18 cellular contexts compared by ENCODE assay signal in the genomic region with DNA sequence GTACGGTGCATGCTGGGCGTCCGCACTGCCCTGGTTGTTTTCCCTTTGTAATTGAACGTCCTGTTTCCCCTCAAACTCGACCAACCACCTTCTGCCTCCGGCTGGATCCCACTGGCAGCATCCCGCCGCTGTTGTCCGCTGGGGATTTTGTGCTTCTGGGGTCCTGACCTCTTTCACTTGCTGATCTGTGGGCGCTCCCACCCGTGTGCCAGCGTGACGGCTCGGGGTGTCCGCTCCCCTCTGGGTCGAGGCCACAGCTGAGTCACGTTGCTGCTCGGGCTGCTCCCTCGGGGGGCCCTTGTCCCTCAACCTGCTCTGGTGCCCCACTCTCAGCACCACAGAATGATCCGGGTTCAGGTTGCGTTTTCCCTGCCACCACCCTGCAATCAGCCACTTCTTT. TPM values are rescaled to one million over a fixed set of nuclear protein-coding genes. Genes with fewer than 3 reads are reported as not detected.
A peak's percentile ranks its signal among the peaks of the same experiment; 100 is the strongest.
DNase-seq lines count a peak whose midpoint lies in the region; ATAC-seq and TF ChIP-seq lines count a peak whose summit lies in the region.
"Had no signal": no experiment of that assay in that cellular context is flagged by ENCODE, and none has a peak within 500 bp of the region (broad histone marks: within the 10 kb centered on the region; RNA-seq: fewer than 3 reads in every experiment).

No MANE protein-coding gene starts in this region.

- H3K4me1 Mint-ChIP-seq in chondrocyte (ENCODE audit: low read depth), result no peaks in the 10 kb centered on the region

- DNase-seq in Right ventricle myocardium superior (peak; percentile 30), left ventricle myocardium superior (no peak), NT2/D1 (ENCODE audit: low read depth, low spot score) (no peak), chondrocyte (ENCODE audit: low spot score) (no peak), trophoblast cell (no peak), NCI-H2029 treated with DMSO at 0.1 percent for 48 hours (lab: John Stamatoyannopoulos, UW) (no peak), hepatocyte (ENCODE audit: low spot score) (no peak), upper lobe of right lung (no peak)
- DNase-seq: CD8-positive, alpha-beta memory T cell; DMS79 treated with DMSO at 0.1 percent for 48 hours; KBM-7; NCI-H1105 treated with DMSO at 0.1 percent for 48 hours; NCI-H1694; Peyer's patch; SHP77; SK-N-SH had no signal

- no peak overlapping the region for H4K8ac ChIP-seq in trophoblast cell (ENCODE audit: low read depth, low read length)

- H3K4me3 ChIP-seq in NT2/D1 (ENCODE audit: insufficient read length, low read depth), result no peak overlapping the region
- no peak overlapping the region for H3K4me3 ChIP-seq in trophoblast cell (ENCODE audit: low read depth, low read length)
- no peak overlapping the region for H3K4me3 ChIP-seq in hepatocyte
- no peak overlapping the region for H3K4me3 ChIP-seq in upper lobe of right lung
- H3K4me3 ChIP-seq: BLaER1 treated with 17β-estradiol and CSF1 and Interleukin-3, amounts not matched to agents 10 nM and 100 nM; HAP-1; Peyer's patch had no signal

- no peak overlapping the region for H3K4me2 ChIP-seq in trophoblast cell (ENCODE audit: low read length)
- no peak overlapping the region for H3K4me2 ChIP-seq in hepatocyte
- H3K4me2 ChIP-seq: SK-N-SH had no signal

- peaks cover 6% of the 10 kb centered on the region for H3K4me1 ChIP-seq in NT2/D1 (ENCODE audit: insufficient read depth, insufficient read length)
- no peaks in the 10 kb centered on the region for H3K4me1 ChIP-seq in trophoblast cell (ENCODE audit: control insufficient read depth in 1 of 2, insufficient read depth in 2 of 2, low read length in 2 of 2)
- H3K4me1 ChIP-seq in hepatocyte (ENCODE audit: insufficient read depth), result no peaks in the 10 kb centered on the region
- H3K4me1 ChIP-seq in upper lobe of right lung, result no peaks in the 10 kb centered on the region
- H3K4me1 ChIP-seq: HAP-1, Peyer's patch had no signal

- H3K4ac ChIP-seq in trophoblast cell (ENCODE audit: low read depth, low read length), result no peak overlapping the region

- peak overlapping the region; percentile 49 for H4K12ac ChIP-seq in trophoblast cell (ENCODE audit: low read depth, low read length)

- H3K9me2 ChIP-seq in hepatocyte (replicated peaks; ENCODE audit: insufficient read depth), result no peaks in the 10 kb centered on the region
- H3K9me2 ChIP-seq: SK-N-SH had no signal

- no peaks in the 10 kb centered on the region for H3K79me2 ChIP-seq in trophoblast cell (ENCODE audit: control insufficient read depth, insufficient read depth, low read length, poor library complexity)
- peaks cover 11% of the 10 kb centered on the region for H3K79me2 ChIP-seq in hepatocyte

- H3K9ac ChIP-seq in NT2/D1 (ENCODE audit: insufficient read length, low read depth), result peak overlapping the region; percentile 56
- no peak overlapping the region for H3K9ac ChIP-seq in trophoblast cell (ENCODE audit: low read length)
- H3K9ac ChIP-seq: SK-N-SH had no signal

- H2BK5ac ChIP-seq in trophoblast cell (ENCODE audit: low read depth, low read length, poor library complexity), result no peak overlapping the region

- no peak for TF ChIP-seq CTCF in chondrocyte (IDR thresholded peaks at IDR 0.05)
- no peak for TF ChIP-seq CTCF in hepatocyte (IDR thresholded peaks at IDR 0.05; ENCODE audit: poor library complexity)
- TF ChIP-seq CTCF in upper lobe of right lung (IDR thresholded peaks at IDR 0.05), result no peak

- H3K23ac ChIP-seq in trophoblast cell (ENCODE audit: low read length), result no peak overlapping the region

- H3K27me3 Mint-ChIP-seq in chondrocyte (ENCODE audit: low read depth), result no peaks in the 10 kb centered on the region
- H3K27me3 Mint-ChIP-seq: CD8-positive, alpha-beta memory T cell had no signal

- peaks cover 85% of the 10 kb centered on the region for H3K36me3 ChIP-seq in NT2/D1 (ENCODE audit: insufficient read depth, insufficient read length, low read length)
- H3K36me3 ChIP-seq in trophoblast cell (ENCODE audit: control insufficient read depth in 1 of 2, insufficient read depth in 2 of 2, low read length in 2 of 2), result peaks cover 66 to 69% of the 10 kb centered on the region in 2 experiments
- H3K36me3 ChIP-seq in hepatocyte (replicated peaks; ENCODE audit: insufficient read depth, low read depth), result no peaks in the 10 kb centered on the region
- peaks cover 70% of the 10 kb centered on the region for H3K36me3 ChIP-seq in upper lobe of right lung

- WGBS in trophoblast cell (ENCODE audit: extremely low coverage, insufficient coverage, insufficient read length), result no CpG with 5 or more reads among the region's 21 CpGs
- 97% methylated on average over 15 of the region's 21 CpGs for whole genome bisulfite sequencing in hepatocyte (ENCODE audit: low lambda C conversion rate, missing lambda C conversion rate)

- no peak overlapping the region for H2AK5ac ChIP-seq in trophoblast cell (ENCODE audit: low read length)

- H2BK12ac ChIP-seq in trophoblast cell (ENCODE audit: low read length), result no peak overlapping the region

- no peak overlapping the region for H2BK120ac ChIP-seq in trophoblast cell (ENCODE audit: insufficient read depth, low read length, poor library complexity)

- H3K27ac ChIP-seq in trophoblast cell (ENCODE audit: low read depth, low read length) (no peak overlapping the region), hepatocyte (no peak overlapping the region), upper lobe of right lung (no peak overlapping the region)
- H3K27ac ChIP-seq: Peyer's patch had no signal

- H3K9me3 ChIP-seq in NT2/D1 (ENCODE audit: insufficient read depth, low read length) (no peaks in the 10 kb centered on the region), trophoblast cell (ENCODE audit: insufficient read depth, low read depth, low read length) (no peaks in the 10 kb centered on the region), hepatocyte (ENCODE audit: low read depth) (no peaks in the 10 kb centered on the region), upper lobe of right lung (no peaks in the 10 kb centered on the region)
- H3K9me3 ChIP-seq: BLaER1 treated with 17β-estradiol and CSF1 and Interleukin-3, amounts not matched to agents 10 nM and 100 nM; HAP-1; Peyer's patch; SK-N-SH had no signal

- ATAC-seq in Right ventricle myocardium superior (ENCODE audit: poor library complexity) (no peak), left ventricle myocardium superior (no peak), upper lobe of right lung (no peak)

- H3K18ac ChIP-seq in trophoblast cell (ENCODE audit: low read length), result no peak overlapping the region

- peaks cover 17% of the 10 kb centered on the region for H3K36me3 Mint-ChIP-seq in chondrocyte (ENCODE audit: low read depth)

- intact Hi-C loops in Right ventricle myocardium superior (cut with DNase I), result no loop called here
- intact Hi-C loops in left ventricle myocardium superior (cut with micrococcal nuclease), result no loop called here
- intact Hi-C loops in upper lobe of right lung (cut with DNase I), result no loop called here

- no peak overlapping the region for H3K14ac ChIP-seq in trophoblast cell (ENCODE audit: low read length)

- H3K4me3 Mint-ChIP-seq in chondrocyte (ENCODE audit: unreplicated experiment), result no peak overlapping the region

- no peaks in the 10 kb centered on the region for H3K79me1 ChIP-seq in trophoblast cell (ENCODE audit: low read length)

- no peak overlapping the region for H4K91ac ChIP-seq in trophoblast cell (ENCODE audit: low read depth, low read length)

- H3K27ac Mint-ChIP-seq in chondrocyte (ENCODE audit: unreplicated experiment), result peak overlapping the region; percentile 41

- H2AFZ ChIP-seq in trophoblast cell (ENCODE audit: insufficient read depth, low read length, poor library complexity), result no peak overlapping the region
- no peak overlapping the region for H2AFZ ChIP-seq in hepatocyte

- H3K9me3 Mint-ChIP-seq in chondrocyte (ENCODE audit: low read depth), result no peaks in the 10 kb centered on the region
- H3K9me3 Mint-ChIP-seq: CD8-positive, alpha-beta memory T cell had no signal

- H3K27me3 ChIP-seq in NT2/D1 (ENCODE audit: insufficient read depth, insufficient read length) (no peaks in the 10 kb centered on the region), trophoblast cell (ENCODE audit: insufficient read depth, low read length) (no peaks in the 10 kb centered on the region), hepatocyte (no peaks in the 10 kb centered on the region), upper lobe of right lung (no peaks in the 10 kb centered on the region)
- H3K27me3 ChIP-seq: BLaER1 treated with 17β-estradiol and CSF1 and Interleukin-3, amounts not matched to agents 10 nM and 100 nM; Peyer's patch had no signal

- H4K20me1 ChIP-seq in hepatocyte (ENCODE audit: insufficient read depth, poor library complexity, severe bottlenecking), result no peaks in the 10 kb centered on the region

RNA-seq across cellular contexts. Expression of gene PGAM5, which starts 8.0 kb away (rescaled TPM):
- 32.6 TPM for total RNA-seq in Right ventricle myocardium superior
- 33.7 TPM for total RNA-seq in left ventricle myocardium superior
- total RNA-seq in chondrocyte, result 18.8 to 22.1 TPM (median 19.9 TPM) in 3 replicates
- 27.8 and 29.5 TPM in 2 replicates for polyA plus RNA-seq in trophoblast cell (2013)
- 19.7 and 27.2 TPM in 2 replicates for total RNA-seq in hepatocyte
- polyA plus RNA-seq in hepatocyte, result 17.6 and 21.5 TPM in 2 replicates
- 25.4 TPM for total RNA-seq in upper lobe of right lung

RNA-seq across cellular contexts. Expression of gene PXMP2, which starts 31.3 kb away (rescaled TPM):
- total RNA-seq in Right ventricle myocardium superior (54.9 TPM), left ventricle myocardium superior (75.1 TPM), chondrocyte (18.5 to 19.5 TPM (median 19.0 TPM) in 3 replicates), hepatocyte (61.8 and 67.3 TPM in 2 replicates), upper lobe of right lung (21.2 TPM)
- 17.1 and 18.2 TPM in 2 replicates for polyA plus RNA-seq in trophoblast cell (2013)
- polyA plus RNA-seq in hepatocyte, result 76.1 and 82.7 TPM in 2 replicates

RNA-seq across cellular contexts. Expression of gene POLE, which starts 31.5 kb away (rescaled TPM):
- total RNA-seq in Right ventricle myocardium superior (10.3 TPM), left ventricle myocardium superior (13.0 TPM), chondrocyte (44.7 to 65.7 TPM (median 48.0 TPM) in 3 replicates), hepatocyte (16.9 and 34.2 TPM in 2 replicates), upper lobe of right lung (23.5 TPM)
- 29.4 and 30.7 TPM in 2 replicates for polyA plus RNA-seq in trophoblast cell (2013)
- 26.6 and 44.6 TPM in 2 replicates for polyA plus RNA-seq in hepatocyte

RNA-seq across cellular contexts. Expression of gene ANKLE2, which starts 43.0 kb away (rescaled TPM):
- total RNA-seq in Right ventricle myocardium superior (25.6 TPM), left ventricle myocardium superior (26.1 TPM), chondrocyte (94.7 to 96.4 TPM (median 95.9 TPM) in 3 replicates), hepatocyte (54.4 and 70.3 TPM in 2 replicates), upper lobe of right lung (60.2 TPM)
- polyA plus RNA-seq in trophoblast cell (2013), result 46.0 and 50.2 TPM in 2 replicates
- 45.3 and 52.5 TPM in 2 replicates for polyA plus RNA-seq in hepatocyte
